Comparison of ENCODE assay signal across 8 cellular contexts in the genomic region with DNA sequence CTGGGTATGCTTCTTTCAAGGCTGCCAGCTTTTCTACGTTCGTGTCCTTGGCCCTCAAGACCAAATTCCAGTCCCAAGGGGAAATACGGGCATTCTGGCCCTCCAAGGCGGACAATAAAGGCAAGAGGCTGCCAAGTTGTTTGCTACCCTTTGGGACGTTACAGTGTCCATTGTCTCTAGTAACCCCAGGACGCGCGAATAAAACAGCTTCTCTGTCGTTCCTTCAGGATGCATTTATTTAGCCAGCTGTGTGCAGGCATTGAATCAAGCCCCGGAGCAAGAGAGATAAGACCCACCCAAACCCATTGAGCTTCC. TPM values are rescaled to one million over a fixed set of nuclear protein-coding genes. Genes with fewer than 3 reads are reported as not detected.
A peak's percentile ranks its signal among the peaks of the same experiment; 100 is the strongest.
DNase-seq lines count a peak whose midpoint lies in the region; ATAC-seq and TF ChIP-seq lines count a peak whose summit lies in the region.

No MANE protein-coding gene starts in this region.

- H3K27me3 ChIP-seq in CD4-positive, alpha-beta T cell (ENCODE audit: control insufficient read depth, insufficient read depth, low read length) = no peaks in the 10 kb centered on the region
- H3K27me3 ChIP-seq in NT2/D1 (ENCODE audit: insufficient read depth, insufficient read length) (no peaks in the 10 kb centered on the region), endodermal cell (ENCODE audit: control insufficient read depth, insufficient read depth, low read length, poor library complexity, severe bottlenecking) (no peaks in the 10 kb centered on the region), neutrophil (no peaks in the 10 kb centered on the region)

- WGBS in endodermal cell (ENCODE audit: insufficient coverage in 1 of 2, insufficient read length in 1 of 2), 2 experiments = 1 to 2% methylated on average over 10 of the region's 10 CpGs

- peak overlapping the region; percentile 96 for H3K4me3 Mint-ChIP-seq in CD4-positive, alpha-beta T cell
- H3K4me3 Mint-ChIP-seq in endodermal cell = peak overlapping the region; percentile 91

- ATAC-seq in CD4-positive, alpha-beta T cell (ENCODE audit: poor library complexity) = no peak
- ATAC-seq in GM21723 (IDR thresholded peaks at IDR 0.05; ENCODE audit: unreplicated experiment) = no peak
- no peak for ATAC-seq in GM18498 (IDR thresholded peaks at IDR 0.05; ENCODE audit: unreplicated experiment)

- no peaks in the 10 kb centered on the region for H3K9me3 Mint-ChIP-seq in CD4-positive, alpha-beta T cell
- H3K9me3 Mint-ChIP-seq in endodermal cell = no peaks in the 10 kb centered on the region

- no peak for TF ChIP-seq CTCF in CD4-positive, alpha-beta T cell (IDR thresholded peaks at IDR 0.05)
- no peak for TF ChIP-seq CTCF in endodermal cell (conservative IDR thresholded peaks at IDR 0.05)
- no peak for TF ChIP-seq CTCF in neutrophil (IDR thresholded peaks at IDR 0.05)

- POLR2A ChIA-PET in CD4-positive, alpha-beta T cell (lab: Charles Lee) = interaction anchor here (0.5 to 3.7 kb wide), 27 partner anchors 12 to 443 kb away, joined by 3 to 61 read pairs (median 5); partner anchors contain the start of genes ARMC7, ATP5PD, CDR2L and GGA3

- H3K36me3 ChIP-seq in NT2/D1 (ENCODE audit: insufficient read depth, insufficient read length, low read length) = peaks cover 23% of the 10 kb centered on the region
- H3K36me3 ChIP-seq in endodermal cell (ENCODE audit: control insufficient read depth, insufficient read depth, low read length) = peaks cover 6% of the 10 kb centered on the region
- no peaks in the 10 kb centered on the region for H3K36me3 ChIP-seq in neutrophil

- H3K27ac Mint-ChIP-seq in CD4-positive, alpha-beta T cell = peak overlapping the region; percentile 85
- H3K27ac Mint-ChIP-seq in endodermal cell = peak overlapping the region; percentile 1

- no peaks in the 10 kb centered on the region for H3K9me3 ChIP-seq in CD4-positive, alpha-beta T cell (ENCODE audit: control insufficient read depth, low read length)
- H3K9me3 ChIP-seq in NT2/D1 (ENCODE audit: insufficient read depth, low read length) = no peaks in the 10 kb centered on the region
- H3K9me3 ChIP-seq in endodermal cell (ENCODE audit: control insufficient read depth, low read length) = no peaks in the 10 kb centered on the region
- H3K9me3 ChIP-seq in neutrophil = no peaks in the 10 kb centered on the region

- H3K4me1 ChIP-seq in NT2/D1 (ENCODE audit: insufficient read depth, insufficient read length) = no peaks in the 10 kb centered on the region
- H3K4me1 ChIP-seq in endodermal cell (ENCODE audit: control insufficient read depth, insufficient read depth, low read length) = no peaks in the 10 kb centered on the region
- H3K4me1 ChIP-seq in neutrophil (ENCODE audit: control insufficient read depth in 1 of 2, insufficient read depth in 1 of 2, low read depth in 1 of 2, low read length in 1 of 2) = peaks cover 16 to 18% of the 10 kb centered on the region in 2 experiments

- H3K27ac ChIP-seq in CD4-positive, alpha-beta T cell (ENCODE audit: low read depth, low read length) = peak overlapping the region; percentile 7
- H3K27ac ChIP-seq in endodermal cell (ENCODE audit: low read depth, low read length) (peak overlapping the region; percentile 2), neutrophil (peak overlapping the region; percentile 59)

- intact Hi-C loops in CD4-positive, alpha-beta T cell (cut with DNase I, micrococcal nuclease) = loop anchor here (2.0 kb wide), 3 partner anchors 22 to 34 kb away; partner anchors contain the start of genes ATP5PD (in 1 of the 2) and KCTD2 (in 1 of the 2)

- H3K4me1 Mint-ChIP-seq in CD4-positive, alpha-beta T cell (ENCODE audit: low read depth) = peaks cover 35% of the 10 kb centered on the region
- peaks cover 17% of the 10 kb centered on the region for H3K4me1 Mint-ChIP-seq in endodermal cell

- DNase-seq in CD4-positive, alpha-beta T cell = no peak
- DNase-seq in NT2/D1 (ENCODE audit: low read depth, low spot score) (no peak), endodermal cell (no peak), NOMO-1 (lab: John Stamatoyannopoulos, UW; ENCODE audit: unreplicated experiment in 2 of 2) (no peak), glomerular visceral epithelial cell (ENCODE audit: extremely low spot score) (no peak)

- CTCF ChIA-PET in CD4-positive, alpha-beta T cell (lab: Charles Lee) = interaction anchor here (0.6 to 3.3 kb wide), 17 partner anchors 8 to 248 kb away, joined by 3 to 51 read pairs (median 8); partner anchors contain the start of genes ATP5PD, CDR2L, GGA3 and HID1

- peaks cover 35% of the 10 kb centered on the region for H3K36me3 Mint-ChIP-seq in CD4-positive, alpha-beta T cell (ENCODE audit: low read depth)
- H3K36me3 Mint-ChIP-seq in endodermal cell (ENCODE audit: low read depth) = peaks cover 14% of the 10 kb centered on the region

- H3K4me3 ChIP-seq in NT2/D1 (ENCODE audit: insufficient read length, low read depth) = peak overlapping the region; percentile 90
- H3K4me3 ChIP-seq in endodermal cell (ENCODE audit: low read length) = peak overlapping the region; percentile 96
- peak overlapping the region; percentile 71 to 91 for H3K4me3 ChIP-seq in neutrophil (ENCODE audit: low read depth in 1 of 2, low read length in 1 of 2)

- peak overlapping the region; percentile 96 for H3K9ac ChIP-seq in NT2/D1 (ENCODE audit: insufficient read length, low read depth)
- peak overlapping the region; percentile 73 for H3K9ac ChIP-seq in endodermal cell (ENCODE audit: extremely low read depth, low read length, poor library complexity, severe bottlenecking)

- no peaks in the 10 kb centered on the region for H3K27me3 Mint-ChIP-seq in CD4-positive, alpha-beta T cell
- no peaks in the 10 kb centered on the region for H3K27me3 Mint-ChIP-seq in endodermal cell (ENCODE audit: insufficient read depth)

RNA-seq across cellular contexts. Expression of gene MRPL58, which starts 0.6 kb away (rescaled TPM):
- 1 to 10 TPM; 5.4 to 7.1 TPM for total RNA-seq in CD4-positive, alpha-beta T cell
- 10 to 100 TPM; 29.7 to 30.1 TPM for total RNA-seq in endodermal cell
- polyA plus RNA-seq in endodermal cell (2013, experiment 1 of 2) = 41.9 TPM
- 36.4 TPM for polyA plus RNA-seq in endodermal cell (2013, experiment 2 of 2)

RNA-seq across cellular contexts. Expression of gene CDR2L, which starts 25.6 kb away (rescaled TPM):
- under 1 TPM in 1 of 2 experiments, not detected in 1; 0.08 TPM for total RNA-seq in CD4-positive, alpha-beta T cell
- 10 to 100 TPM; 20.4 to 23.6 TPM for total RNA-seq in endodermal cell
- 14.9 TPM for polyA plus RNA-seq in endodermal cell (2013, experiment 1 of 2)
- polyA plus RNA-seq in endodermal cell (2013, experiment 2 of 2) = 15.8 TPM

RNA-seq across cellular contexts. Expression of gene ATP5PD, which starts 33.7 kb away (rescaled TPM):
- total RNA-seq in CD4-positive, alpha-beta T cell = 100 to 1,000 TPM in 1 of 2 experiments, 10 to 100 TPM in 1; 98.5 to 112 TPM
- total RNA-seq in endodermal cell = 100 to 1,000 TPM; 244 to 295 TPM
- polyA plus RNA-seq in endodermal cell (2013, experiment 1 of 2) = 203 TPM
- 189 TPM for polyA plus RNA-seq in endodermal cell (2013, experiment 2 of 2)

RNA-seq across cellular contexts. Expression of gene KCTD2, which starts 34.0 kb away (rescaled TPM):
- 10 to 100 TPM; 26.1 to 28.0 TPM for total RNA-seq in CD4-positive, alpha-beta T cell
- total RNA-seq in endodermal cell = 10 to 100 TPM; 27.7 to 32.8 TPM
- 29.2 TPM for polyA plus RNA-seq in endodermal cell (2013, experiment 1 of 2)
- 25.5 TPM for polyA plus RNA-seq in endodermal cell (2013, experiment 2 of 2)

RNA-seq across cellular contexts. Expression of gene HID1, which starts 40.5 kb away (rescaled TPM):
- total RNA-seq in CD4-positive, alpha-beta T cell = 10 to 100 TPM; 31.8 to 31.9 TPM
- total RNA-seq in endodermal cell = 10 to 100 TPM in 1 of 2 donors, 1 to 10 TPM in 1; 7.6 to 11.4 TPM
- 9.4 TPM for polyA plus RNA-seq in endodermal cell (2013, experiment 1 of 2)
- 7.9 TPM for polyA plus RNA-seq in endodermal cell (2013, experiment 2 of 2)

Comparison
In these comparisons a context has a peak if more than half of its experiments do, and no peak if none do; other contexts are left out.
1. H3K27ac ChIP-seq: peak in every context shown above with its lines; median percentile 59 in neutrophil; 7 in CD4-positive, alpha-beta T cell; 2 in endodermal cell.
2. RNA of gene CDR2L, which starts 25.6 kb away (total RNA-seq): 20.4 to 23.6 TPM in endodermal cell; 0.08 TPM in CD4-positive, alpha-beta T cell; every median in the first group is over 10 times any median in the second.
3. Peak in every context shown above with its lines, with median percentiles within 50 percentile points of each other: H3K4me3 ChIP-seq.